Comparison of ENCODE assay signal across 10 cellular contexts in the genomic region with DNA sequence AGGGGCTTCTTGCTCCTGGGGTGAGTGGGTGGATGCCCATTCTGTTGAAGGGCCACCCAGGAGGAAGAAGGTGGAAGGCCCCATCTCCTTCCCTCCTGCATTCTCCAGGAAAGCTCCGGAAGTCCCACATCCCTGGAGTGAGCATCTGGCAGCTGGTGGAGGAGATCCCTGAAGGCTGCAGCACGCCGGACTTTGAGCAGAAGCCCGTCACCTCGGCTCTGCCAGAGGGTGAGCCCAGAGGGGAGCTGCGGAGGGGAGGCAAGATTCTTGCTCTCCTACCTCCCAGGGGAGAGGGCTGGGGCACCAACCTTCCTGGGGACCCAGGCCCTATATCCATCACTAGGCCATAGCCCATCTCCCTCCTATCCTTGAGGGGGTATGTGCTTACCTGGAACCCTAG. TPM values are rescaled to one million over a fixed set of nuclear protein-coding genes. Genes with fewer than 3 reads are reported as not detected.
"Had no signal": no experiment of that assay in that cellular context is flagged by ENCODE, and none has a peak within 500 bp of the region (broad histone marks: within the 10 kb centered on the region; RNA-seq: fewer than 3 reads in every experiment).

No MANE protein-coding gene starts in this region.

- H3K9me3 ChIP-seq: HAP-1 had no signal

- H3K4me3 ChIP-seq: GM23338, HAP-1, K562 had no signal

- ATAC-seq: GM23338, HCT116, K562 had no signal

- H3K27ac ChIP-seq: HL-60 had no signal

- H3K4me2 ChIP-seq: GM23338 had no signal

- DNase-seq: HFFc6, IMR-90, KG1 had no signal

- H3K36me3 ChIP-seq: HAP-1 had no signal

- FAIRE-seq: H1, H54, K562 had no signal

- H2AFZ ChIP-seq: GM23338 had no signal

- H3K4me1 ChIP-seq: HAP-1 had no signal

- H3K4me3 Mint-ChIP-seq: GM23338, HFFc6 had no signal

- H3K27ac Mint-ChIP-seq: GM23338, HFFc6 had no signal

- H3K9me3 Mint-ChIP-seq: GM23338, HFFc6 had no signal

RNA-seq across cellular contexts. Expression of gene IGFN1, which starts 3.4 kb away (rescaled TPM):
- total RNA-seq: GM23338, H1, HFFc6, IMR-90, K562 had no signal
- polyA plus RNA-seq: GM23338, H1 had no signal
